Comparison of ENCODE assay signal across 2 cellular contexts in the genomic region with DNA sequence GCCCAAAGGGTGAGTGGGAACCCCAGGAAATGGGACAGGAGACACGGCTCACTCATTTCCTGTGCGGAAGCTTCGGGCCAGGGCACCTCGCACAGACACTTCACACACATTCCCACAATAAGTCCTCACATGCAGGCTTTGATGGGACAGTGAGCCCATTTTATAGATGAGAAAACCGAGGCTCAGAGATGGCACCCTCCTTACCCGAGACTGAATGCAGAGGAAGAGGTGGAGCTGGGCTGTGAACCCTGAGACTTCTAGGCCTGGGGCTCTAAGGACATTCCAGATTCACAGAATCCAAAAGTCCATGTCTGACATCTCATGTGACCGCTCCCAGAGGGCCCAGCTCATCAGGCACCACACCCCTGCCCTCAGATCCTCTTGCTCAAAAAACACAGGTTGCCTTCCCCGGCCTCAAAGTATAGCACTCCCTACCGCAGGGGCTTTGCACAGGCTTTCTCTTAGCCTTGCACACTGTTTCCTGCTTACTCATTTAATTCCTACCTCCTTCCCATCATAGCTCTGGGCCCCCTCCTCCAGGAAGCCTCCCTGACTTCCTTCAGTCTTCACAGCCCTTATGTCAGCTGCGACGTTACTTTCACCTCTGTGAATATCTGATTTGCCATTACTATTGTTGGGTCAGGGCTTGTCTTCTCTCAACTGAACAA.
TF ChIP-seq lines count a peak whose summit lies in the region.

No MANE protein-coding gene starts in this region.

TF ChIP-seq in A549, 52 proteins besides CTCF, POLR2A, EP300 and RAD21:
- TF ChIP-seq SMC3 (IDR thresholded peaks at IDR 0.05) (no peak), REST (IDR thresholded peaks at IDR 0.05) (no peak), EHMT2 (IDR thresholded peaks at IDR 0.05; ENCODE audit: low read depth) (no peak), JUNB (IDR thresholded peaks at IDR 0.05) (no peak), ZFP36 (IDR thresholded peaks at IDR 0.05; ENCODE audit: borderline replicate concordance, partially characterized antibody) (peak; percentile 85)

TF ChIP-seq in H1, 55 proteins besides CTCF, POLR2A, EP300 and RAD21:
- TF ChIP-seq KDM1A (IDR thresholded peaks at IDR 0.05; ENCODE audit: borderline replicate concordance, low read length), result peak; percentile 34; the same call in 1 of the 2 replicates
- TF ChIP-seq, protein P1, sequence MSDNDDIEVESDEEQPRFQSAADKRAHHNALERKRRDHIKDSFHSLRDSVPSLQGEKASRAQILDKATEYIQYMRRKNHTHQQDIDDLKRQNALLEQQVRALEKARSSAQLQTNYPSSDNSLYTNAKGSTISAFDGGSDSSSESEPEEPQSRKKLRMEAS (IDR thresholded peaks at IDR 0.05), result no peak
